In genomic region chr7:18508441-18509427, GRCh38 we compare ENCODE assay signal across 8 cellular contexts. TPM values are rescaled to one million over a fixed set of nuclear protein-coding genes. Genes with fewer than 3 reads are reported as not detected.
DNase-seq lines count a peak whose midpoint lies in the region; ATAC-seq and TF ChIP-seq lines count a peak whose summit lies in the region.

No MANE protein-coding gene starts in this region.

- peaks cover 12% of the 10 kb centered on the region for H3K36me3 Mint-ChIP-seq in stimulated activated effector memory CD8-positive, alpha-beta T cell treated with anti-CD3 and anti-CD28 coated beads, Interleukin-12 subunit alpha, Interleukin-12 subunit beta, amount 100 ng/mL, for 72 hours
- H3K36me3 Mint-ChIP-seq in CD8-positive, alpha-beta T cell, result no peaks in the 10 kb centered on the region

- no peaks in the 10 kb centered on the region for H3K9me3 Mint-ChIP-seq in stimulated activated effector memory CD8-positive, alpha-beta T cell treated with anti-CD3 and anti-CD28 coated beads, Interleukin-12 subunit alpha, Interleukin-12 subunit beta, amount 100 ng/mL, for 72 hours
- no peaks in the 10 kb centered on the region for H3K9me3 Mint-ChIP-seq in CD8-positive, alpha-beta T cell

- H3K4me3 ChIP-seq in RWPE2 (ENCODE audit: severe bottlenecking), result peak overlapping the region; percentile 8
- H3K4me3 ChIP-seq in CD8-positive, alpha-beta T cell (ENCODE audit: low read depth, low read length), result no peak overlapping the region

- ATAC-seq in GM18909 (IDR thresholded peaks at IDR 0.05; ENCODE audit: poor library complexity, unreplicated experiment) (peak; percentile 92), HG03066 (IDR thresholded peaks at IDR 0.05; ENCODE audit: low read depth, unreplicated experiment) (peak; percentile 94), RWPE2 (ENCODE audit: low read depth) (peak; percentile 99)
- peak; percentile 81 for ATAC-seq in stimulated activated effector memory CD8-positive, alpha-beta T cell treated with anti-CD3 and anti-CD28 coated beads, Interleukin-12 subunit alpha, Interleukin-12 subunit beta, amount 100 ng/mL, for 72 hours
- no peak for ATAC-seq in CD8-positive, alpha-beta T cell

- TF ChIP-seq CTCF in AG09319 (IDR thresholded peaks at IDR 0.05; ENCODE audit: low read depth, low read length) (no peak), RWPE2 (IDR thresholded peaks at IDR 0.05; ENCODE audit: poor library complexity, severe bottlenecking) (no peak)
- TF ChIP-seq CTCF in CD8-positive, alpha-beta T cell (IDR thresholded peaks at IDR 0.05), result no peak

- H3K4me1 Mint-ChIP-seq in stimulated activated effector memory CD8-positive, alpha-beta T cell treated with anti-CD3 and anti-CD28 coated beads, Interleukin-12 subunit alpha, Interleukin-12 subunit beta, amount 100 ng/mL, for 72 hours, result peaks cover 27% of the 10 kb centered on the region
- H3K4me1 Mint-ChIP-seq in CD8-positive, alpha-beta T cell (ENCODE audit: low read depth), result peaks cover 3% of the 10 kb centered on the region

- no peaks in the 10 kb centered on the region for H3K27me3 Mint-ChIP-seq in CD8-positive, alpha-beta T cell (ENCODE audit: low read depth)

- H3K4me3 Mint-ChIP-seq in stimulated activated effector memory CD8-positive, alpha-beta T cell treated with anti-CD3 and anti-CD28 coated beads, Interleukin-12 subunit alpha, Interleukin-12 subunit beta, amount 100 ng/mL, for 72 hours, result peak overlapping the region; percentile 70
- H3K4me3 Mint-ChIP-seq in CD8-positive, alpha-beta T cell, result no peak overlapping the region

- H3K27ac Mint-ChIP-seq in stimulated activated effector memory CD8-positive, alpha-beta T cell treated with anti-CD3 and anti-CD28 coated beads, Interleukin-12 subunit alpha, Interleukin-12 subunit beta, amount 100 ng/mL, for 72 hours, result peak overlapping the region; percentile 96
- H3K27ac Mint-ChIP-seq in CD8-positive, alpha-beta T cell, result no peak overlapping the region

- H3K4me1 ChIP-seq in RWPE2 (ENCODE audit: insufficient read depth, poor library complexity, severe bottlenecking), result peaks cover 23% of the 10 kb centered on the region
- H3K4me1 ChIP-seq in CD8-positive, alpha-beta T cell (ENCODE audit: insufficient read depth, low read length), result no peaks in the 10 kb centered on the region

- H3K36me3 ChIP-seq in RWPE2 (ENCODE audit: low read depth), result no peaks in the 10 kb centered on the region
- no peaks in the 10 kb centered on the region for H3K36me3 ChIP-seq in CD8-positive, alpha-beta T cell (ENCODE audit: insufficient read depth, low read length)

- peak; percentile 43 for DNase-seq in AG09319 (ENCODE audit: extremely low read depth, low read depth)
- no peak for DNase-seq in RWPE2 (ENCODE audit: low spot score)
- peak; percentile 92 for DNase-seq in glomerular visceral epithelial cell (ENCODE audit: extremely low spot score)
- DNase-seq in stimulated activated effector memory CD8-positive, alpha-beta T cell treated with anti-CD3 and anti-CD28 coated beads, Interleukin-12 subunit alpha, Interleukin-12 subunit beta, amount 100 ng/mL, for 72 hours (ENCODE audit: low spot score in 2 of 2), result no peak
- no peak for DNase-seq in middle frontal gyrus (ENCODE audit: extremely low spot score, low spot score)
- DNase-seq in CD8-positive, alpha-beta T cell, result no peak

- POLR2A ChIA-PET in CD8-positive, alpha-beta T cell (lab: Charles Lee), result interaction anchor here (1.0 kb wide), 1 partner anchor 10 kb away, joined by 3 read pairs; no protein-coding TSS in a partner anchor

- no peaks in the 10 kb centered on the region for H3K9me3 ChIP-seq in RWPE2 (ENCODE audit: severe bottlenecking)
- no peaks in the 10 kb centered on the region for H3K9me3 ChIP-seq in CD8-positive, alpha-beta T cell (ENCODE audit: low read length)

- no peaks in the 10 kb centered on the region for H3K27me3 ChIP-seq in RWPE2 (ENCODE audit: insufficient read depth, poor library complexity, severe bottlenecking)
- no peaks in the 10 kb centered on the region for H3K27me3 ChIP-seq in CD8-positive, alpha-beta T cell (ENCODE audit: insufficient read depth, low read length)

- CTCF ChIA-PET in CD8-positive, alpha-beta T cell (lab: Charles Lee), result no interaction called here

- intact Hi-C loops in CD8-positive, alpha-beta T cell (cut with DNase I, micrococcal nuclease), result no loop called here

- H3K27ac ChIP-seq in RWPE2 (ENCODE audit: poor library complexity, severe bottlenecking), result peak overlapping the region; percentile 86
- no peak overlapping the region for H3K27ac ChIP-seq in CD8-positive, alpha-beta T cell (ENCODE audit: low read depth, low read length)

RNA-seq across cellular contexts. Expression of gene HDAC9, which starts 13.2 kb away (rescaled TPM):
- under 1 TPM; 0.89 to 0.95 TPM for total RNA-seq in CD8-positive, alpha-beta T cell

Comparison
In these comparisons a context has a peak if more than half of its experiments do, and no peak if none do; other contexts are left out.
1. DNase-seq: peak in AG09319 (single experiment) and glomerular visceral epithelial cell (single experiment); none in RWPE2 (single experiment), stimulated activated effector memory CD8-positive, alpha-beta T cell treated with anti-CD3 and anti-CD28 coated beads, Interleukin-12 subunit alpha, Interleukin-12 subunit beta, amount 100 ng/mL, for 72 hours (0 of 2), middle frontal gyrus (single experiment) and CD8-positive, alpha-beta T cell (0 of 7).